ENCODE assay signal across 1 cellular context in the genomic region with DNA sequence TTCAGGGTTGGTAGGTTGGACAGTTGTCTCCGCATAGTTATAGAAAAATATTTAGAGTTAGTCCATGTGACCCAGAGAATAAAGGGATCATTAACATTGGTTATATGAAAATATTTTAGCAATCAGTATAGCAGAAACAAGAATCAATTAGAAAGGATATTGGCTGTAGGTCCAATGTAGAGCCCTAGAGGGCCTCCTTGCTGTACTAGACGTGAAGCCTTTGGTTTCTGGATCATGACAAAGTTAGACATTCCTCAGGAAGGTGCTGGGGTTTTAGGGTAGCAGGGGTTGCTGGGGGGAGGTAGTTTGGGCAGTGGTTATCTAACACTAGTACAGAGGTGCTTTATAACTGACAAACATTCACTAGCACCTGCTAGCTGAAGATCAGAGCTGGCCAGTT.
TF ChIP-seq lines count a peak whose summit lies in the region.

No MANE protein-coding gene starts in this region.

TF ChIP-seq in IMR-90, 13 proteins besides CTCF, POLR2A, EP300 and RAD21:
- TF ChIP-seq, protein P1, sequence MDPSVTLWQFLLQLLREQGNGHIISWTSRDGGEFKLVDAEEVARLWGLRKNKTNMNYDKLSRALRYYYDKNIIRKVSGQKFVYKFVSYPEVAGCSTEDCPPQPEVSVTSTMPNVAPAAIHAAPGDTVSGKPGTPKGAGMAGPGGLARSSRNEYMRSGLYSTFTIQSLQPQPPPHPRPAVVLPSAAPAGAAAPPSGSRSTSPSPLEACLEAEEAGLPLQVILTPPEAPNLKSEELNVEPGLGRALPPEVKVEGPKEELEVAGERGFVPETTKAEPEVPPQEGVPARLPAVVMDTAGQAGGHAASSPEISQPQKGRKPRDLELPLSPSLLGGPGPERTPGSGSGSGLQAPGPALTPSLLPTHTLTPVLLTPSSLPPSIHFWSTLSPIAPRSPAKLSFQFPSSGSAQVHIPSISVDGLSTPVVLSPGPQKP (IDR thresholded peaks at IDR 0.05; ENCODE audit: borderline replicate concordance, low read depth, low read length), result no peak
- TF ChIP-seq BHLHE40 (IDR thresholded peaks at IDR 0.05; ENCODE audit: low read depth, low read length), result no peak
- no peak for TF ChIP-seq MAFK (IDR thresholded peaks at IDR 0.05; ENCODE audit: low read depth, low read length)
- TF ChIP-seq MAZ (IDR thresholded peaks at IDR 0.05; ENCODE audit: borderline replicate concordance, low read depth, low read length), result no peak
- TF ChIP-seq RCOR1 (IDR thresholded peaks at IDR 0.05; ENCODE audit: insufficient replicate concordance, low read length), result no peak
- TF ChIP-seq MXI1 (IDR thresholded peaks at IDR 0.05; ENCODE audit: borderline replicate concordance, low read depth, low read length), result no peak
- TF ChIP-seq, protein P2, sequence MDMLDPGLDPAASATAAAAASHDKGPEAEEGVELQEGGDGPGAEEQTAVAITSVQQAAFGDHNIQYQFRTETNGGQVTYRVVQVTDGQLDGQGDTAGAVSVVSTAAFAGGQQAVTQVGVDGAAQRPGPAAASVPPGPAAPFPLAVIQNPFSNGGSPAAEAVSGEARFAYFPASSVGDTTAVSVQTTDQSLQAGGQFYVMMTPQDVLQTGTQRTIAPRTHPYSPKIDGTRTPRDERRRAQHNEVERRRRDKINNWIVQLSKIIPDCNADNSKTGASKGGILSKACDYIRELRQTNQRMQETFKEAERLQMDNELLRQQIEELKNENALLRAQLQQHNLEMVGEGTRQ (IDR thresholded peaks at IDR 0.05; ENCODE audit: low read depth, low read length), result no peak
- TF ChIP-seq FOS (IDR thresholded peaks at IDR 0.05; ENCODE audit: low read depth, low read length), result no peak
- TF ChIP-seq RFX5 (IDR thresholded peaks at IDR 0.05; ENCODE audit: low read depth, low read length), result no peak
